In the genomic region with DNA sequence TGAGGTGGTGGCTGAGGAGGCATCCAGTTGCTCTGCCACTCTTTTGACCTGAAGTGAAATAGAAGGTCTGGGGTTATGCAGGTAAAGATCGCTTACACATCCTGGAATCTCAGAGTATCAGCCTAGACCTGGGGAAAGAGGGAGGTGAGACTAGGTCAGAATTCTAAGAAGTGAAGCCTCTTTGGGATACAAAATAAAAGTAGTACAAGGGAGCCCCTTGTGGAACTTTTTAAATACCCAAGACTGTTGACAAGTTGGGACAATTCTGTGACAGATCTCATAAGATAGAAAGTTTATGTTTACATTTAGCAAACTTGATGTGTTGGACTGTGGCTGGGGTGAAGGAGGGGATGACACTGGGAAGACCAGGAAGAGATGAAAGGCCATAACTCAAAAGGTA, we compare ENCODE assay signal across 8 cellular contexts.
A peak's percentile ranks its signal among the peaks of the same experiment; 100 is the strongest.
DNase-seq lines count a peak whose midpoint lies in the region; ATAC-seq, FAIRE-seq and TF ChIP-seq lines count a peak whose summit lies in the region.

No MANE protein-coding gene starts in this region.

- no peaks in the 10 kb centered on the region for H3K4me1 ChIP-seq in Panc1 (ENCODE audit: control insufficient read depth, insufficient read depth, low read length)
- peaks cover 0 to 3% (median 0%) of the 10 kb centered on the region in 3 donors for H3K4me1 ChIP-seq in gastroesophageal sphincter

- H3K27me3 ChIP-seq in Panc1 (ENCODE audit: control insufficient read depth, insufficient read depth, low read length) (no peaks in the 10 kb centered on the region), gastroesophageal sphincter (no peaks in the 10 kb centered on the region)

- ATAC-seq in Panc1 (no peak), gastroesophageal sphincter (no peak), Right ventricle myocardium superior (ENCODE audit: poor library complexity) (no peak)

- in situ Hi-C loops in Panc1 (cut with HindIII; ENCODE audit: low pct_unique_long_range_greater_than_20kb, low sequenced_read_pairs): no loop called here

- intact Hi-C loops in Panc1 (cut with micrococcal nuclease; ENCODE audit: unreplicated experiment) (loop anchor here (10.0 kb wide), 1 partner anchor 245 kb away; no protein-coding TSS in a partner anchor), Right ventricle myocardium superior (cut with DNase I) (loop anchor here (10.0 kb wide), 2 partner anchors 265 to 565 kb away; partner anchors contain the start of gene SPRY1)

- CTCF ChIA-PET in Panc1 (lab: Charles Lee): no interaction called here

- POLR2A ChIA-PET in Panc1 (lab: Charles Lee): no interaction called here

- peak; percentile 37 for TF ChIP-seq CTCF in AG09309 (IDR thresholded peaks at IDR 0.05; ENCODE audit: control insufficient read depth, insufficient read depth, low read depth, low read length, missing control alignments)
- TF ChIP-seq CTCF in Panc1 (IDR thresholded peaks at IDR 0.05): peak; percentile 24
- TF ChIP-seq CTCF in gastroesophageal sphincter (IDR thresholded peaks at IDR 0.05): peak in 3 of 4 experiments; percentile 12 to 32 (median 24)

- H3K36me3 ChIP-seq in Panc1 (ENCODE audit: control insufficient read depth, insufficient read depth, low read length) (no peaks in the 10 kb centered on the region), gastroesophageal sphincter (no peaks in the 10 kb centered on the region)

- no TSS peak for BruUV-seq in Panc1 (replicated peaks; lab: Mats Ljungman, UMichigan)

- H3K9me3 ChIP-seq in Panc1 (ENCODE audit: control insufficient read depth, insufficient read depth, low read depth, low read length): no peaks in the 10 kb centered on the region; the same call in 1 of the 2 replicates
- H3K9me3 ChIP-seq in gastroesophageal sphincter: no peaks in the 10 kb centered on the region

- H3K27ac ChIP-seq in Panc1 (ENCODE audit: low read length) (peak overlapping the region; percentile 56), gastroesophageal sphincter (no peak overlapping the region)

- H3K4me3 ChIP-seq in AG09309 (ENCODE audit: control insufficient read depth, low read depth, low read length) (no peak overlapping the region), Panc1 (ENCODE audit: low read depth in 2 of 2, low read length in 2 of 2) (no peak overlapping the region), gastroesophageal sphincter (no peak overlapping the region)

- no peak for DNase-seq in AG09309 (ENCODE audit: low read depth)
- no peak for DNase-seq in GM19239 (ENCODE audit: insufficient read length, low spot score)
- DNase-seq in Panc1 (ENCODE audit: low read depth, low spot score): no peak
- no peak for DNase-seq in DMS79 treated with DMSO at 0.1 percent for 48 hours (lab: John Stamatoyannopoulos, UW)
- no peak for DNase-seq in Right ventricle myocardium superior
- DNase-seq in H4 (ENCODE audit: low spot score): no peak
- no peak for DNase-seq in GOT3 (lab: John Stamatoyannopoulos, UW)

- WGBS in gastroesophageal sphincter (ENCODE audit: low coverage in 1 of 2), 2 donors: 91% methylated on average over 1 of the region's 1 CpG; no CpG with 5 or more reads in 1 of the 2 donors

- no peak for TF ChIP-seq EP300 in gastroesophageal sphincter (IDR thresholded peaks at IDR 0.05)

- FAIRE-seq in GM19239 (lab: Jason Lieb, UNC): peak; percentile 78

- TF ChIP-seq POLR2A in gastroesophageal sphincter (IDR thresholded peaks at IDR 0.05): no peak
